15 cellular contexts compared by ENCODE assay signal in the genomic region with DNA sequence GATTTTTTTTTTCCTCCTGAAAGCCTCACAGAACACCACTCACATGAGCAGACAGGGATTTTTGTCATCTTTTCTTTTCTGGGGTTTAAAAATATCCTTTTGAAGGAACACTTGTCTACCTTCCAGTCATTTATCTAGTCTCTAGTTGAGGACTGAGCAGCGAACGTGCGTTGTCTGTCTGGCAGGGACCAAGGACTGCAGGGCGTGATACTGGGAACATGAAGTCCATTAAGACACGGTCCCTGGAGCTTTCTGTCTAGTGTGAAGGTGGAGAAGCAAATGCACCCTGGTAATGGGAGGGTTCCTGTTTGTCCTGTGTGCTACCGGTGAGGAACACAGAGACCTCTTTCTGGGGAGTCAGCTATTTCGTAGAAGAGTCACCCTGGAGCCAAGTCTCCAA.
DNase-seq lines count a peak whose midpoint lies in the region; ATAC-seq and TF ChIP-seq lines count a peak whose summit lies in the region.
"Had no signal": no experiment of that assay in that cellular context is flagged by ENCODE, and none has a peak within 500 bp of the region (broad histone marks: within the 10 kb centered on the region; RNA-seq: fewer than 3 reads in every experiment).

No MANE protein-coding gene starts in this region.

- no peak for TF ChIP-seq CTCF in OCI-LY3 (IDR thresholded peaks at IDR 0.05; ENCODE audit: low read depth, low read length)
- no peak for TF ChIP-seq CTCF in glutamatergic neuron (IDR thresholded peaks at IDR 0.05; ENCODE audit: partially characterized antibody, unreplicated experiment)

- H3K79me2 ChIP-seq in OCI-LY3 (ENCODE audit: low read length), result no peaks in the 10 kb centered on the region

- H3K4me3 Mint-ChIP-seq in glutamatergic neuron (ENCODE audit: unreplicated experiment), result peak overlapping the region; percentile 39

- H3K27ac ChIP-seq in BLaER1 treated with 17β-estradiol and CSF1 and Interleukin-3, amounts not matched to agents 10 nM and 100 nM, result no peak overlapping the region
- no peak overlapping the region for H3K27ac ChIP-seq in OCI-LY3 (ENCODE audit: low read length)
- H3K27ac ChIP-seq: C4-2B, GM23248 had no signal

- H3K4me1 Mint-ChIP-seq in glutamatergic neuron (ENCODE audit: low read depth, unreplicated experiment), result peaks cover 19% of the 10 kb centered on the region

- peaks cover 0 to 12% (median 0%) of the 10 kb centered on the region in 11 experiments; a peak in 6 of 22 replicates for H3K9me3 ChIP-seq in BLaER1 treated with 17β-estradiol and CSF1 and Interleukin-3, amounts not matched to agents 10 nM and 100 nM (replicated peaks in 1 of 11)
- no peaks in the 10 kb centered on the region for H3K9me3 ChIP-seq in OCI-LY3 (ENCODE audit: insufficient read depth, low read length)

- H3K27me3 ChIP-seq in BLaER1 treated with 17β-estradiol and CSF1 and Interleukin-3, amounts not matched to agents 10 nM and 100 nM, result no peaks in the 10 kb centered on the region
- no peaks in the 10 kb centered on the region for H3K27me3 ChIP-seq in OCI-LY3 (ENCODE audit: low read depth, low read length)

- ATAC-seq in left ventricle myocardium superior, result peak; percentile 85
- ATAC-seq in activated naive CD4-positive, alpha-beta T cell treated with anti-CD3 and anti-CD28 coated beads, Interleukin-2, amount 50 U/mL, for 72 hours, result no peak

- no peak overlapping the region for H3K27ac Mint-ChIP-seq in glutamatergic neuron (ENCODE audit: unreplicated experiment)
- H3K27ac Mint-ChIP-seq in activated naive CD4-positive, alpha-beta T cell treated with anti-CD3 and anti-CD28 coated beads, Interleukin-2, amount 50 U/mL, for 72 hours, result no peak overlapping the region
- H3K27ac Mint-ChIP-seq: CD4-positive, alpha-beta memory T cell had no signal

- H3K4me3 ChIP-seq in BLaER1 treated with 17β-estradiol and CSF1 and Interleukin-3, amounts not matched to agents 10 nM and 100 nM, result no peak overlapping the region
- H3K4me3 ChIP-seq in OCI-LY3 (ENCODE audit: low read length), result no peak overlapping the region
- H3K4me3 ChIP-seq: GM23248 had no signal

- H3K36me3 Mint-ChIP-seq in glutamatergic neuron (ENCODE audit: unreplicated experiment), result no peaks in the 10 kb centered on the region
- H3K36me3 Mint-ChIP-seq in activated naive CD4-positive, alpha-beta T cell treated with anti-CD3 and anti-CD28 coated beads, Interleukin-2, amount 50 U/mL, for 72 hours, result no peaks in the 10 kb centered on the region
- H3K36me3 Mint-ChIP-seq: CD4-positive, alpha-beta memory T cell had no signal

- H3K36me3 ChIP-seq in BLaER1 treated with 17β-estradiol and CSF1 and Interleukin-3, amounts not matched to agents 10 nM and 100 nM, result no peaks in the 10 kb centered on the region
- peaks cover 7% of the 10 kb centered on the region for H3K36me3 ChIP-seq in OCI-LY3 (replicated peaks; ENCODE audit: low read depth, low read length)

- in situ Hi-C loops in G401 (cut with HindIII; ENCODE audit: low sequenced_read_pairs), result no loop called here

- H3K4me2 ChIP-seq in BLaER1 treated with 17β-estradiol and CSF1 and Interleukin-3, amounts not matched to agents 10 nM and 100 nM, result peak overlapping the region in 10 of 11 experiments; percentile 39 to 84 (median 70); a peak in 18 of 22 replicates
- peak overlapping the region; percentile 62; the same call in 1 of the 2 replicates for H3K4me2 ChIP-seq in OCI-LY3 (ENCODE audit: low read length)

- DNase-seq in glutamatergic neuron (no peak), left ventricle myocardium superior (peak; percentile 39), G401 (ENCODE audit: low spot score) (no peak), SHP77 (lab: John Stamatoyannopoulos, UW) (no peak), NCI-H2081 treated with DMSO at 0.1 percent for 48 hours (lab: John Stamatoyannopoulos, UW) (no peak)
- no peak for DNase-seq in activated naive CD4-positive, alpha-beta T cell treated with anti-CD3 and anti-CD28 coated beads, Interleukin-2, amount 50 U/mL, for 72 hours (ENCODE audit: low spot score in 2 of 2)
- DNase-seq: ACHN; CD4-positive, alpha-beta memory T cell; DMS153; GM23248; H7; IMR-90 had no signal

- H3K9me3 Mint-ChIP-seq in glutamatergic neuron (ENCODE audit: unreplicated experiment), result peaks cover 3% of the 10 kb centered on the region
- H3K9me3 Mint-ChIP-seq in activated naive CD4-positive, alpha-beta T cell treated with anti-CD3 and anti-CD28 coated beads, Interleukin-2, amount 50 U/mL, for 72 hours, result no peaks in the 10 kb centered on the region

- no peak overlapping the region for H3K9ac ChIP-seq in BLaER1 treated with 17β-estradiol and CSF1 and Interleukin-3, amounts not matched to agents 10 nM and 100 nM
- H3K9ac ChIP-seq in OCI-LY3 (ENCODE audit: low read length), result no peak overlapping the region
- H3K9ac ChIP-seq: GM23248 had no signal

- intact Hi-C loops in left ventricle myocardium superior (cut with micrococcal nuclease), result no loop called here

- H3K4me1 ChIP-seq in BLaER1 treated with 17β-estradiol and CSF1 and Interleukin-3, amounts not matched to agents 10 nM and 100 nM, result peaks cover 9 to 49% (median 36%) of the 10 kb centered on the region in 10 experiments
- H3K4me1 ChIP-seq in OCI-LY3 (ENCODE audit: low read length), result peaks cover 12% of the 10 kb centered on the region

- H3K27me3 Mint-ChIP-seq in glutamatergic neuron (ENCODE audit: unreplicated experiment), result peaks cover 3% of the 10 kb centered on the region

- H4K20me1 ChIP-seq in BLaER1 treated with 17β-estradiol and CSF1 and Interleukin-3, amounts not matched to agents 10 nM and 100 nM, result no peaks in the 10 kb centered on the region
- H4K20me1 ChIP-seq in OCI-LY3 (ENCODE audit: insufficient read depth, low read length), result no peaks in the 10 kb centered on the region

- H2AFZ ChIP-seq in OCI-LY3 (ENCODE audit: low read depth, low read length), result no peak overlapping the region
- H2AFZ ChIP-seq: GM23248 had no signal
